ENCODE assay signal across 15 cellular contexts in the genomic region with DNA sequence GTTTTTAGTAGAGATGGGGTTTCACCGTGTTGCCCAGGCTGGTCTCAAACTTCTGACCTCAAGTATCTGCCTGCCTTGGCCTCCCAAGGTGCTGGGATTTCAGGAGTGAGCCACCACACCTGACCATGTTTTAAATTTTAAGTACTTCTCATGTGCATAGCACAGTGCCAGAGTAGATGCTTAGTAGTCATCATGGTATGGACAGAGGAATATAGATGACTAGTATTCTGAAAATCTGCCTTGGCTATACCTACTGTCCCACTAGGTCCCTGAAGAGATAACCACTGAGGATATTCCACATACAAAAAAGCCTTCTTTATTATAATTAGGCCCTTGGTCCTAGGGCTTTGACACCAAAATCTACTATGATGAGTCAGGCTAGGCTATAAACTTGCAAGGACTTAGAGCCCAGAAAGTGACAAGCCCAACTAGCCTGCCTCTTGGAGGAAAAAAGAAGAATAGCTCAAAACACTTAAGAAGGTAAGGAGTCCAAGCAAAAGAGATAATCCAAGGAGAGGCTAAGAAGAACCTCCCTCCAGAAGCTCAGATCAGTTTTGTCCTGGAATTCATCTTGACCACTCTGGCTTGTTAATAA. TPM values are rescaled to one million over a fixed set of nuclear protein-coding genes. Genes with fewer than 3 reads are reported as not detected.
DNase-seq lines count a peak whose midpoint lies in the region; ATAC-seq, FAIRE-seq and TF ChIP-seq lines count a peak whose summit lies in the region.
"Had no signal": no experiment of that assay in that cellular context is flagged by ENCODE, and none has a peak within 500 bp of the region (broad histone marks: within the 10 kb centered on the region; RNA-seq: fewer than 3 reads in every experiment).

No MANE protein-coding gene starts in this region.

- TF ChIP-seq POLR2A in K562 (conservative IDR thresholded peaks at IDR 0.05), result no peak

- no peaks in the 10 kb centered on the region for H3K9me3 Mint-ChIP-seq in activated naive CD4-positive, alpha-beta T cell treated with anti-CD3 and anti-CD28 coated beads for 36 hours

- WGBS in K562 (ENCODE audit: insufficient coverage, low coverage, missing lambda C conversion rate), result 100% methylated on average over 1 of the region's 1 CpG

- no peak overlapping the region for H3K4me3 Mint-ChIP-seq in activated naive CD4-positive, alpha-beta T cell treated with anti-CD3 and anti-CD28 coated beads for 36 hours

- no peaks in the 10 kb centered on the region for H3K27me3 ChIP-seq in K562 (ENCODE audit: control insufficient read depth in 2 of 2, insufficient read depth in 2 of 2, low read length in 2 of 2)
- H3K27me3 ChIP-seq: foreskin keratinocyte had no signal

- H3K36me3 Mint-ChIP-seq in activated naive CD4-positive, alpha-beta T cell treated with anti-CD3 and anti-CD28 coated beads for 36 hours (ENCODE audit: low read depth), result peaks cover 43% of the 10 kb centered on the region

- CTCF ChIA-PET in activated naive CD4-positive, alpha-beta T cell treated with anti-CD3 and anti-CD28 coated beads for 36 hours (lab: Charles Lee), result interaction anchor here (1.1 to 1.4 kb wide), 3 partner anchors 19 to 41 kb away, joined by 3 to 7 read pairs (median 3); no protein-coding TSS in a partner anchor
- CTCF ChIA-PET in K562 (lab: Yijun Ruan, JAX; ENCODE audit: low intra/inter-chr PET ratio), result no interaction called here

- no peak for TF ChIP-seq CTCF in K562 (IDR thresholded peaks at IDR 0.05 in 2 of 3, conservative IDR thresholded peaks at IDR 0.05 in 1 of 3; ENCODE audit: insufficient read depth in 2 of 3, low read depth in 1 of 3, low read length in 3 of 3)

- no peak overlapping the region for H3K27ac ChIP-seq in K562 (ENCODE audit: extremely low read depth, low read depth, low read length)
- H3K27ac ChIP-seq: foreskin keratinocyte had no signal

- H4K20me1 ChIP-seq in K562 (replicated peaks; ENCODE audit: control insufficient read depth, insufficient read depth, low read length), result no peaks in the 10 kb centered on the region

- in situ Hi-C loops in K562 (cut with MboI), result no loop called here

- H3K9ac ChIP-seq in K562 (ENCODE audit: insufficient read depth in 1 of 2, low read depth in 2 of 2, low read length in 2 of 2), result no peak overlapping the region

- H3K4me3 ChIP-seq in K562, result no peak overlapping the region
- H3K4me3 ChIP-seq: mucosa of descending colon had no signal

- no peak for TF ChIP-seq RAD21 in K562 (CRISPR knock-in tag; conservative IDR thresholded peaks at IDR 0.05 in 1 of 2, IDR thresholded peaks at IDR 0.05 in 1 of 2)

- no peaks in the 10 kb centered on the region for H3K27me3 Mint-ChIP-seq in activated naive CD4-positive, alpha-beta T cell treated with anti-CD3 and anti-CD28 coated beads for 36 hours (ENCODE audit: low read depth)

- ATAC-seq in K562, result peak; percentile 34
- ATAC-seq in stimulated activated naive CD8-positive, alpha-beta T cell treated with anti-CD3 and anti-CD28 coated beads, Interleukin-15, Interleukin-2, amounts not matched to agents 100 U/mL and 50 U/mL, for 24 hours, result peak; percentile 28
- ATAC-seq in left colon, result no peak
- ATAC-seq: foreskin keratinocyte, mucosa of descending colon, sciatic nerve had no signal

- peak overlapping the region; percentile 50 for H3K27ac Mint-ChIP-seq in activated naive CD4-positive, alpha-beta T cell treated with anti-CD3 and anti-CD28 coated beads for 36 hours

- POLR2A ChIA-PET in K562 (lab: Yijun Ruan, JAX), result interaction anchor here (0.6 to 1.3 kb wide), 6 partner anchors 8 to 328 kb away, joined by 3 to 5 read pairs (median 3); no protein-coding TSS in a partner anchor

- intact Hi-C loops in activated naive CD4-positive, alpha-beta T cell treated with anti-CD3 and anti-CD28 coated beads for 36 hours (cut with micrococcal nuclease), result no loop called here
- intact Hi-C loops in K562 (cut with micrococcal nuclease) (no loop called here), left colon (cut with DNase I, micrococcal nuclease) (no loop called here)

- H3K79me2 ChIP-seq in K562 (ENCODE audit: control insufficient read depth, insufficient read depth, low read length), result peaks cover 86% of the 10 kb centered on the region

- H3K36me3 ChIP-seq in K562 (ENCODE audit: control insufficient read depth, insufficient read depth, low read length), result peaks cover 86% of the 10 kb centered on the region

- no peak overlapping the region for H2AFZ ChIP-seq in K562 (ENCODE audit: low read depth, low read length)

- no peak for FAIRE-seq in K562 (lab: Jason Lieb, UNC)
- FAIRE-seq: astrocyte, urothelium cell line had no signal

- no peaks in the 10 kb centered on the region for H3K9me1 ChIP-seq in K562 (ENCODE audit: control insufficient read depth, insufficient read depth, low read length)

- BruUV-seq in K562 (replicated peaks; lab: Mats Ljungman, UMichigan), result no TSS peak

- no peak for TF ChIP-seq EP300 in K562 (IDR thresholded peaks at IDR 0.05; ENCODE audit: low read length)

- no peaks in the 10 kb centered on the region for H3K9me3 ChIP-seq in K562 (replicated peaks; ENCODE audit: control insufficient read depth, insufficient read depth, low read depth, low read length)
- H3K9me3 ChIP-seq: mucosa of descending colon had no signal

- no peak for DNase-seq in activated naive CD4-positive, alpha-beta T cell treated with anti-CD3 and anti-CD28 coated beads for 36 hours
- DNase-seq in activated naive CD4-positive, alpha-beta T cell (lab: John Stamatoyannopoulos, UW), result no peak
- DNase-seq in LHCN-M2 (ENCODE audit: low read depth) (peak; percentile 4), K562 (ENCODE audit: extremely low read depth in 1 of 4, low spot score in 3 of 4) (no peak), NCI-H446 (lab: John Stamatoyannopoulos, UW) (no peak), left colon (no peak), SKM-1 (lab: John Stamatoyannopoulos, UW; ENCODE audit: unreplicated experiment) (no peak)
- no peak for DNase-seq in stimulated activated naive CD8-positive, alpha-beta T cell treated with anti-CD3 and anti-CD28 coated beads, Interleukin-15, Interleukin-2, amounts not matched to agents 100 U/mL and 50 U/mL, for 24 hours
- DNase-seq: foreskin keratinocyte, mucosa of descending colon, NCI-H1930, SHP77 had no signal

- H3K4me2 ChIP-seq in K562 (ENCODE audit: insufficient read depth, low read length), result no peak overlapping the region

- peaks cover 45% of the 10 kb centered on the region for H3K4me1 Mint-ChIP-seq in activated naive CD4-positive, alpha-beta T cell treated with anti-CD3 and anti-CD28 coated beads for 36 hours (ENCODE audit: low read depth)

- H3K4me1 ChIP-seq in K562 (replicated peaks in 1 of 2; ENCODE audit: control insufficient read depth in 2 of 2, insufficient read depth in 2 of 2, low read length in 2 of 2), result no peaks in the 10 kb centered on the region
- H3K4me1 ChIP-seq: foreskin keratinocyte had no signal

RNA-seq across cellular contexts. Expression of gene LUC7L2, which starts 34.0 kb away (rescaled TPM):
- 100 to 1,000 TPM; 132 to 138 TPM for total RNA-seq in activated naive CD4-positive, alpha-beta T cell treated with anti-CD3 and anti-CD28 coated beads for 36 hours
- total RNA-seq in LHCN-M2 (2014; rRNA removed) (78.5 and 86.4 TPM in 2 replicates), K562 (2014; rRNA removed) (110 and 119 TPM in 2 replicates), K562 (2014; rRNA removed; fragmentation: Illumina TruSeq; extraction: Trizol) (144 and 164 TPM in 2 replicates), K562 (2015; rRNA removed; fragmentation: Illumina TruSeq; extraction: Trizol) (141 and 144 TPM in 2 replicates), K562 (2021) (198 and 207 TPM in 2 replicates), left colon (10 to 100 TPM; 70.0 to 70.8 TPM)
- polyA plus RNA-seq in LHCN-M2 (2012), result 36.0 TPM
- total RNA-seq in K562 (2011; cell fraction: chromatin; rRNA removed; ENCODE audit: low replicate concordance), result 93.5 and 286 TPM in 2 replicates
- 133 and 154 TPM in 2 replicates for total RNA-seq in K562 (2011; cell fraction: nucleolus; rRNA removed)
- total RNA-seq in K562 (2011; cell fraction: nucleoplasm; rRNA removed), result 161 and 217 TPM in 2 replicates
- polyA plus RNA-seq in K562 (2011; rRNA removed) (95.0 and 115 TPM in 2 replicates), K562 (2014; fragmentation: Illumina TruSeq; extraction: Trizol) (137 and 168 TPM in 2 replicates), K562 (2014; fragmentation: Nextera tagmentation; extraction: Ambion mirVana) (10 to 100 TPM; 56.1 to 66.5 TPM), K562 (2014; rRNA removed) (117 and 144 TPM in 2 replicates)
- 61.1 and 102 TPM in 2 replicates for polyA plus RNA-seq in K562 (2011; cell fraction: cytosol; rRNA removed)
- polyA plus RNA-seq in K562 (2011; cell fraction: nucleus; rRNA removed), result 137 and 144 TPM in 2 replicates
- polyA plus RNA-seq in K562 (2012), result 102 and 214 TPM in 2 replicates
- polyA minus RNA-seq in K562 (2011; rRNA and poly(A)+ RNA removed), result 121 and 164 TPM in 2 replicates
- polyA minus RNA-seq in K562 (2011; cell fraction: cytosol; rRNA and poly(A)+ RNA removed), result 55.3 and 77.4 TPM in 2 replicates
- 193 and 262 TPM in 2 replicates for polyA minus RNA-seq in K562 (2011; cell fraction: nucleus; rRNA and poly(A)+ RNA removed)

RNA-seq across cellular contexts. Expression of gene FMC1, which starts 52.6 kb away (rescaled TPM):
- 10 to 100 TPM in 1 of 2 experiments, 1 to 10 TPM in 1; 7.1 to 10.6 TPM for total RNA-seq in activated naive CD4-positive, alpha-beta T cell treated with anti-CD3 and anti-CD28 coated beads for 36 hours
- total RNA-seq in LHCN-M2 (2014; rRNA removed), result 9.3 and 14.7 TPM in 2 replicates
- 48.2 TPM for polyA plus RNA-seq in LHCN-M2 (2012)
- total RNA-seq in K562 (2011; cell fraction: chromatin; rRNA removed; ENCODE audit: low replicate concordance), result 10.0 and 12.5 TPM in 2 replicates
- total RNA-seq in K562 (2011; cell fraction: nucleolus; rRNA removed), result 17.1 and 19.0 TPM in 2 replicates
- total RNA-seq in K562 (2011; cell fraction: nucleoplasm; rRNA removed), result 19.2 and 21.5 TPM in 2 replicates
- total RNA-seq in K562 (2014; rRNA removed), result 25.8 and 28.6 TPM in 2 replicates
- total RNA-seq in K562 (2014; rRNA removed; fragmentation: Illumina TruSeq; extraction: Trizol), result 16.8 and 26.1 TPM in 2 replicates
- 12.1 and 14.0 TPM in 2 replicates for total RNA-seq in K562 (2015; rRNA removed; fragmentation: Illumina TruSeq; extraction: Trizol)
- total RNA-seq in K562 (2021), result 29.0 TPM in 2 replicates
- 30.6 and 49.5 TPM in 2 replicates for polyA plus RNA-seq in K562 (2011; rRNA removed)
- 37.2 and 46.5 TPM in 2 replicates for polyA plus RNA-seq in K562 (2011; cell fraction: cytosol; rRNA removed)
- 32.2 and 54.0 TPM in 2 replicates for polyA plus RNA-seq in K562 (2011; cell fraction: nucleus; rRNA removed)
- 42.5 and 51.0 TPM in 2 replicates for polyA plus RNA-seq in K562 (2012)
- 14.1 and 25.3 TPM in 2 replicates for polyA plus RNA-seq in K562 (2014; fragmentation: Illumina TruSeq; extraction: Trizol)
- 100 to 1,000 TPM; 112 to 116 TPM for polyA plus RNA-seq in K562 (2014; fragmentation: Nextera tagmentation; extraction: Ambion mirVana)
- 35.3 and 37.8 TPM in 2 replicates for polyA plus RNA-seq in K562 (2014; rRNA removed)
- 7.4 and 8.4 TPM in 2 replicates for polyA minus RNA-seq in K562 (2011; rRNA and poly(A)+ RNA removed)
- polyA minus RNA-seq in K562 (2011; cell fraction: cytosol; rRNA and poly(A)+ RNA removed), result 5.2 and 8.2 TPM in 2 replicates
- 4.3 and 8.8 TPM in 2 replicates for polyA minus RNA-seq in K562 (2011; cell fraction: nucleus; rRNA and poly(A)+ RNA removed)
- total RNA-seq in left colon, result 10 to 100 TPM; 18.8 to 23.5 TPM
